In the genomic region with DNA sequence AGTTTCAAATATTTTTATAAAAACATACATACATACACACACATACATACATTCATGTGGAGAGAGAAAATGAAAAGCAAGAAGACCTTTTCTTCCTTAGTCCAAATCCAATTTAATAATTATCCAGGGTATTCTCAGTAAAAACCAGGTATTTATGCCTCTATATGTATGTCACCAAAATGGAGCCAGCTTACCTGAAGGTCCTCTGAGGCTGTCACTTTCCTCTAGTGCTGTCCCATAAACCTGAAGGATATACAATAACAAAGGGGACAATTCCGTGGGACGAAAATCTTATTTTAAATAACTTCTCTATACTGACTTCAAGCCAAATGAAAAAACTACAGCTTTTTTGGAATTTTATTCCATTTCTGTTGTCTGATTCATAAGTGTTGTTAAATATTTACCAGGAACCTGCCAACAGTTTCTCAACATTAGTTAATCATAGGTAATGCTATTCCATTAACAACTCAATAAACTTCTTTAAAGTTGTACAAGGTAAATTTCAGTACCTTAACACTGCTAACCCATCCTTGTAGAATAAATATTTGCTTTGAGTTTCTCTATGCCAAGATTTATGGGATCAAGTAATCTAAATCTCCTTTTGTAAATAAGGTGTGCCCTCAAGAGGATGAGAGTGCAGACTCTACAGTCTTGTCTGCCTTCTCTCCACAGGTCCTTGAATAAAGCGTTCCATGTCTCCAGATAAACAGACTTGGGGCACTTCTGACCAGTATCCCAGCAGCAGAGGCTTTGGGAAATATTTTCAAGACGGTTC, we compare ENCODE assay signal across 16 cellular contexts.
A peak's percentile ranks its signal among the peaks of the same experiment; 100 is the strongest.
DNase-seq lines count a peak whose midpoint lies in the region; ATAC-seq, FAIRE-seq and TF ChIP-seq lines count a peak whose summit lies in the region.
"Had no signal": no experiment of that assay in that cellular context is flagged by ENCODE, and none has a peak within 500 bp of the region (broad histone marks: within the 10 kb centered on the region; RNA-seq: fewer than 3 reads in every experiment).

No MANE protein-coding gene starts in this region.

- H3K4me1 ChIP-seq in lower lobe of right lung (peaks cover 13% of the 10 kb centered on the region), vagina (peaks cover 55% of the 10 kb centered on the region)

- ATAC-seq in lower lobe of right lung = peak; percentile 82 to 88
- ATAC-seq: natural killer cell treated with Interleukin-12 subunit alpha and Interleukin-12 subunit beta and Interleukin-15 and Interleukin-18, amount 100 ng/mL, for 72 hours had no signal

- no peaks in the 10 kb centered on the region for H3K9me3 ChIP-seq in lower lobe of right lung
- H3K9me3 ChIP-seq in vagina = no peaks in the 10 kb centered on the region
- H3K9me3 ChIP-seq: left ventricle myocardium inferior had no signal

- H3K36me3 ChIP-seq in bronchial epithelial cell (ENCODE audit: control insufficient read depth, insufficient read depth, low read length) (no peaks in the 10 kb centered on the region), lower lobe of right lung (no peaks in the 10 kb centered on the region), vagina (no peaks in the 10 kb centered on the region)
- H3K36me3 ChIP-seq: left ventricle myocardium inferior had no signal

- no peak for TF ChIP-seq POLR2A in vagina (IDR thresholded peaks at IDR 0.05)

- FAIRE-seq in bronchial epithelial cell (lab: Jason Lieb, UNC) (no peak), GM19239 (lab: Jason Lieb, UNC) (no peak)
- FAIRE-seq: endothelial cell of umbilical vein had no signal

- no peak for TF ChIP-seq CTCF in bronchial epithelial cell (IDR thresholded peaks at IDR 0.05; ENCODE audit: insufficient read depth, low read length, severe bottlenecking)
- no peak for TF ChIP-seq CTCF in lower lobe of right lung (IDR thresholded peaks at IDR 0.05)
- no peak for TF ChIP-seq CTCF in vagina (IDR thresholded peaks at IDR 0.05)

- H3K4me3 ChIP-seq in bronchial epithelial cell (ENCODE audit: low read depth, low read length) (no peak overlapping the region), lower lobe of right lung (peak overlapping the region; percentile 42), vagina (no peak overlapping the region)
- H3K4me3 ChIP-seq: left ventricle myocardium inferior had no signal

- H3K27me3 ChIP-seq in bronchial epithelial cell (ENCODE audit: control insufficient read depth, insufficient read depth, low read length) (no peaks in the 10 kb centered on the region), lower lobe of right lung (ENCODE audit: low read depth) (no peaks in the 10 kb centered on the region), vagina (no peaks in the 10 kb centered on the region)

- DNase-seq in NCI-H510A treated with DMSO at 0.1 percent for 48 hours (lab: John Stamatoyannopoulos, UW) (peak; percentile 44), NCI-H510A (lab: John Stamatoyannopoulos, UW) (no peak), bronchial epithelial cell (ENCODE audit: low read depth) (peak; percentile 84), lower lobe of right lung (no peak), vagina (ENCODE audit: extremely low spot score in 2 of 2) (no peak), NCI-H1436 treated with DMSO at 0.1 percent for 48 hours (lab: John Stamatoyannopoulos, UW) (no peak), 8988T (no peak), GM19239 (ENCODE audit: insufficient read length, low spot score) (no peak)
- DNase-seq: CD8-positive, alpha-beta memory T cell; cerebellar nuclear complex; left ventricle myocardium inferior; MV-4-11; right cardiac atrium; stimulated activated naive CD4-positive, alpha-beta T cell had no signal

- H3K27ac ChIP-seq in lower lobe of right lung (peak overlapping the region; percentile 44), vagina (peak overlapping the region; percentile 23)
- H3K27ac ChIP-seq: left ventricle myocardium inferior had no signal

- intact Hi-C loops in lower lobe of right lung (cut with DNase I) (loop anchor here (10.0 kb wide), 1 partner anchor 574 kb away; no protein-coding TSS in a partner anchor), vagina (cut with DNase I) (no loop called here)

Comparison
In these comparisons a context has a peak if more than half of its experiments do, and no peak if none do; other contexts are left out.
1. DNase-seq: peak in NCI-H510A treated with DMSO at 0.1 percent for 48 hours (single experiment) and bronchial epithelial cell (single experiment); none in NCI-H510A (single experiment), lower lobe of right lung (single experiment), vagina (0 of 2), NCI-H1436 treated with DMSO at 0.1 percent for 48 hours (single experiment), 8988T (single experiment) and GM19239 (single experiment).